ENCODE assay signal across 15 cellular contexts in the genomic region with DNA sequence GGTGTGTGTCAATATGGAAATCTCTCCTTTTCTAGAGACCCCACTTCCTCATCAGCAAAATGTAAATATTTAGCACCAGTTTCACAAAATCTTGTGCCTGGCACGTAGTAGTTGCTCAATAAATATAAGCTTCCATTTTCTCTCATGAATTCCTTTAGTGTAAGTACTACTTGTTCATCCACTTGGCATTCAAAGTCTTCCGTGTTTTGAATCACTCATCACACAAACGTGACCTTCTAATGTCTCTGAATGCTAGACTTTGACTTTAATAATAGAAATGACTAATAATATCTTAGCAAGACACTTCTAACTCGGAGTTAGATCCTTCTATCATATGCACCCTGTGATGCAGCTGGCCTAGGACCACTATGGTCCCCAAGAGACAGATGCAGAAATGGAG.
DNase-seq lines count a peak whose midpoint lies in the region; ATAC-seq and TF ChIP-seq lines count a peak whose summit lies in the region.
"Had no signal": no experiment of that assay in that cellular context is flagged by ENCODE, and none has a peak within 500 bp of the region (broad histone marks: within the 10 kb centered on the region; RNA-seq: fewer than 3 reads in every experiment).

No MANE protein-coding gene starts in this region.

- H3K9ac ChIP-seq in GM23248, result peak overlapping the region; percentile 7; the same call in 1 of the 2 replicates
- H3K9ac ChIP-seq in PC-3 (ENCODE audit: low read length), result no peak overlapping the region

- in situ Hi-C loops in GM23248 (cut with MboI), result no loop called here

- H3K4me1 ChIP-seq in GM23248 (ENCODE audit: insufficient read depth), result peaks cover 57% of the 10 kb centered on the region
- peaks cover 3% of the 10 kb centered on the region for H3K4me1 ChIP-seq in mesodermal cell (ENCODE audit: control insufficient read depth, insufficient read depth, low read length, poor library complexity, severe bottlenecking)
- H3K4me1 ChIP-seq in PC-3 (ENCODE audit: insufficient read depth, low read length), result no peaks in the 10 kb centered on the region

- WGBS in GM23248 (ENCODE audit: low coverage in 1 of 2, low lambda C conversion rate in 2 of 2, missing lambda C conversion rate in 2 of 2), 2 experiments, result 2 to 3% methylated on average over 4 of the region's 4 CpGs
- WGBS in mesodermal cell (ENCODE audit: insufficient coverage in 2 of 2), 2 experiments, result 88 to 100% methylated on average over 2 to 3 of the region's 4 CpGs

- 0 out of 2 replicates have a peak overlapping the region, but pooled peaks have one; percentile 19 for H3K4me3 ChIP-seq in GM23248
- H3K4me3 ChIP-seq in choroid plexus epithelial cell (ENCODE audit: low read depth, low read length), result no peak overlapping the region
- H3K4me3 ChIP-seq in mesodermal cell (ENCODE audit: extremely low read depth, insufficient read depth, low read length, poor library complexity, severe bottlenecking), result no peak overlapping the region
- no peak overlapping the region for H3K4me3 ChIP-seq in PC-3 (ENCODE audit: low read length)

- H3K9me3 ChIP-seq in GM23248 (ENCODE audit: low read depth) (no peaks in the 10 kb centered on the region), mesodermal cell (ENCODE audit: control insufficient read depth, low read length) (no peaks in the 10 kb centered on the region), PC-3 (ENCODE audit: low read length) (no peaks in the 10 kb centered on the region)

- POLR2A ChIA-PET in PC-3 (lab: Charles Lee; ENCODE audit: unreplicated experiment), result no interaction called here

- CTCF ChIA-PET in PC-3 (lab: Charles Lee), result no interaction called here

- H3K4me2 ChIP-seq in GM23248 (ENCODE audit: unreplicated experiment) (peak overlapping the region; percentile 62), PC-3 (ENCODE audit: low read length) (no peak overlapping the region)

- ATAC-seq in PC-3, result no peak
- ATAC-seq in GM21423 (IDR thresholded peaks at IDR 0.05; ENCODE audit: unreplicated experiment), result no peak
- ATAC-seq in GM21723 (IDR thresholded peaks at IDR 0.05; ENCODE audit: unreplicated experiment), result no peak

- H3K9me2 ChIP-seq in GM23248 (ENCODE audit: insufficient read depth), result no peaks in the 10 kb centered on the region
- H3K9me2 ChIP-seq in PC-3 (replicated peaks; ENCODE audit: low read length), result no peaks in the 10 kb centered on the region

- H3K36me3 ChIP-seq in GM23248 (ENCODE audit: low read depth) (no peaks in the 10 kb centered on the region), mesodermal cell (ENCODE audit: control insufficient read depth, insufficient read depth, low read length) (no peaks in the 10 kb centered on the region), PC-3 (ENCODE audit: low read depth, low read length) (no peaks in the 10 kb centered on the region)

- intact Hi-C loops in PC-3 (cut with micrococcal nuclease), result no loop called here

- H3K27ac ChIP-seq in GM23248 (peak overlapping the region; percentile 79), mesodermal cell (ENCODE audit: low read depth, low read length, severe bottlenecking) (peak overlapping the region; percentile 69), PC-3 (ENCODE audit: low read length) (no peak overlapping the region)
- H3K27ac ChIP-seq: HL-60 had no signal

- H3F3A ChIP-seq in GM23248 (ENCODE audit: insufficient read depth), result peaks cover 40% of the 10 kb centered on the region
- H3F3A ChIP-seq in PC-3 (ENCODE audit: low read length, unreplicated experiment), result no peaks in the 10 kb centered on the region

- no peak for TF ChIP-seq CTCF in choroid plexus epithelial cell (conservative IDR thresholded peaks at IDR 0.05; ENCODE audit: low read depth, low read length)
- no peak for TF ChIP-seq CTCF in PC-3 (conservative IDR thresholded peaks at IDR 0.05; ENCODE audit: low read depth, low read length)

- H3K79me2 ChIP-seq in GM23248 (ENCODE audit: insufficient read depth) (no peaks in the 10 kb centered on the region), PC-3 (ENCODE audit: low read length) (no peaks in the 10 kb centered on the region)

- no peaks in the 10 kb centered on the region for H4K20me1 ChIP-seq in GM23248 (ENCODE audit: insufficient read depth)
- H4K20me1 ChIP-seq in PC-3 (ENCODE audit: low read length), result no peaks in the 10 kb centered on the region

- H2AFZ ChIP-seq in GM23248, result no peak overlapping the region
- H2AFZ ChIP-seq in PC-3 (ENCODE audit: low read length), result no peak overlapping the region

- no peaks in the 10 kb centered on the region for H3K27me3 ChIP-seq in GM23248 (replicated peaks; ENCODE audit: insufficient read depth)
- H3K27me3 ChIP-seq in PC-3 (ENCODE audit: low read length), result 0 out of 2 replicates have a peak, but pooled peaks cover 5% of the 10 kb centered on the region

- DNase-seq in AG08395 (ENCODE audit: low spot score) (peak; percentile 35), GM23248 (peak; percentile 92), choroid plexus epithelial cell (ENCODE audit: low read depth) (peak; percentile 62), kidney tubule cell (ENCODE audit: low spot score) (no peak), PC-3 (no peak)
- DNase-seq: activated T-cell treated with anti-CD3 and anti-CD28 coated beads for 4 hours, C1 segment of cervical spinal cord, cortex of kidney, DMS79, NCI-H748 treated with DMSO at 0.1 percent for 48 hours, RPMI8226 had no signal

- BruUV-seq in PC-3 (replicated peaks; lab: Mats Ljungman, UMichigan), result no TSS peak

Comparison
In these comparisons a context has a peak if more than half of its experiments do, and no peak if none do; other contexts are left out.
1. DNase-seq: peak in AG08395 (single experiment), GM23248 (single experiment) and choroid plexus epithelial cell (single experiment); none in kidney tubule cell (single experiment) and PC-3 (single experiment).